Comparison of ENCODE assay signal across 9 cellular contexts in genomic region chr7:139703468-139704307, GRCh38.
DNase-seq lines count a peak whose midpoint lies in the region; ATAC-seq, FAIRE-seq and TF ChIP-seq lines count a peak whose summit lies in the region.
"Had no signal": no experiment of that assay in that cellular context is flagged by ENCODE, and none has a peak within 500 bp of the region (broad histone marks: within the 10 kb centered on the region; RNA-seq: fewer than 3 reads in every experiment).

No MANE protein-coding gene starts in this region.

- no peaks in the 10 kb centered on the region for H3K9me3 ChIP-seq in H1 (ENCODE audit: insufficient read depth in 2 of 2, low read depth in 1 of 2, low read length in 1 of 2)
- no peaks in the 10 kb centered on the region for H3K9me3 ChIP-seq in skeletal muscle satellite cell (replicated peaks; ENCODE audit: low read length)
- H3K9me3 ChIP-seq in SJCRH30 (replicated peaks): no peaks in the 10 kb centered on the region

- H2BK12ac ChIP-seq in H1 (ENCODE audit: low read depth, low read length): no peak overlapping the region

- no peak for TF ChIP-seq CTCF in H1 (IDR thresholded peaks at IDR 0.05; ENCODE audit: control extremely low read depth in 1 of 3, insufficient read depth in 1 of 3, low read depth in 1 of 3, low read length in 3 of 3)

- FAIRE-seq in H1 (lab: Jason Lieb, UNC): no peak

- H3K27ac ChIP-seq in H1 (ENCODE audit: low read depth, low read length) (no peak overlapping the region), SJCRH30 (no peak overlapping the region)
- H3K27ac ChIP-seq: HL-60 had no signal

- no peaks in the 10 kb centered on the region for H3K27me3 ChIP-seq in H1 (replicated peaks in 1 of 4; ENCODE audit: control insufficient read depth in 3 of 4, extremely low read depth in 1 of 4, insufficient read depth in 3 of 4, low read length in 3 of 4)
- no peaks in the 10 kb centered on the region for H3K27me3 ChIP-seq in skeletal muscle satellite cell (ENCODE audit: control insufficient read depth, insufficient read depth, low read length)
- H3K27me3 ChIP-seq in SJCRH30: no peaks in the 10 kb centered on the region

- H3K14ac ChIP-seq in H1 (ENCODE audit: insufficient read length): no peak overlapping the region

- H2BK20ac ChIP-seq in H1 (ENCODE audit: low read length): 0 out of 2 replicates have a peak overlapping the region, but pooled peaks have one; percentile 61

- peaks cover 13% of the 10 kb centered on the region; the same call in 1 of the 2 replicates for H3K23me2 ChIP-seq in H1 (ENCODE audit: low read depth, low read length)

- no peak overlapping the region for H3K18ac ChIP-seq in H1 (ENCODE audit: extremely low read depth, low read length)

- ATAC-seq in GM19397 (IDR thresholded peaks at IDR 0.05; ENCODE audit: unreplicated experiment) (peak; percentile 19), HG03025 (IDR thresholded peaks at IDR 0.05; ENCODE audit: low FRiP score, unreplicated experiment) (peak; percentile 6)

- no peak overlapping the region for H4K5ac ChIP-seq in H1 (ENCODE audit: insufficient read length, low read depth, low read length)

- peaks cover 2% of the 10 kb centered on the region for H3K79me1 ChIP-seq in H1 (ENCODE audit: low read depth, low read length)

- H3K4me2 ChIP-seq in H1 (ENCODE audit: insufficient read depth in 1 of 2, low read depth in 2 of 2, low read length in 2 of 2) (no peak overlapping the region), skeletal muscle satellite cell (ENCODE audit: low read length) (peak overlapping the region; percentile 11)

- no peak overlapping the region; the same call in 1 of the 2 replicates for H2BK5ac ChIP-seq in H1 (ENCODE audit: low read depth, low read length)

- no peak overlapping the region for H4K91ac ChIP-seq in H1 (replicated peaks; ENCODE audit: insufficient read length, low read length)

- no peak overlapping the region for H3K4ac ChIP-seq in H1 (replicated peaks; ENCODE audit: insufficient read length, low read depth, low read length)

- H2BK15ac ChIP-seq in H1 (ENCODE audit: low read length): no peak overlapping the region

- H3K9ac ChIP-seq in H1 (replicated peaks in 1 of 4; ENCODE audit: extremely low read depth in 1 of 4, low read depth in 3 of 4, low read length in 3 of 4) (no peak overlapping the region), skeletal muscle satellite cell (ENCODE audit: low read depth, low read length) (peak overlapping the region; percentile 48)

- no peak for TF ChIP-seq EP300 in H1 (IDR thresholded peaks at IDR 0.05; ENCODE audit: borderline replicate concordance in 1 of 2, low read depth in 2 of 2, low read length in 2 of 2)

- no peak overlapping the region for H2AFZ ChIP-seq in H1 (ENCODE audit: low read length)

- H3K4me1 ChIP-seq in H1 (replicated peaks in 1 of 4; ENCODE audit: control insufficient read depth in 3 of 4, insufficient read depth in 4 of 4, low read length in 3 of 4) (peaks cover 4 to 15% (median 9%) of the 10 kb centered on the region in 4 experiments), skeletal muscle satellite cell (ENCODE audit: control insufficient read depth, insufficient read depth, low read length) (peaks cover 34% of the 10 kb centered on the region), SJCRH30 (peaks cover 8% of the 10 kb centered on the region)

- H4K20me1 ChIP-seq in H1 (replicated peaks in 1 of 2; ENCODE audit: control insufficient read depth in 1 of 2, insufficient read depth in 2 of 2, low read length in 2 of 2): peaks cover 0 to 6% of the 10 kb centered on the region in 2 experiments

- peak overlapping the region; percentile 93 for H3K56ac ChIP-seq in H1 (replicated peaks; ENCODE audit: insufficient read length, low read depth, low read length)

- H3K36me3 ChIP-seq in H1 (ENCODE audit: control insufficient read depth in 2 of 4, insufficient read depth in 4 of 4, low read length in 3 of 4): no peaks in the 10 kb centered on the region
- H3K36me3 ChIP-seq in skeletal muscle satellite cell (ENCODE audit: insufficient read depth, low read length): peaks cover 91% of the 10 kb centered on the region
- no peaks in the 10 kb centered on the region for H3K36me3 ChIP-seq in SJCRH30

- no peak for TF ChIP-seq POLR2A in H1 (IDR thresholded peaks at IDR 0.05; ENCODE audit: control extremely low read depth in 1 of 2, low read depth in 2 of 2, low read length in 2 of 2)

- no peak for TF ChIP-seq RAD21 in H1 (IDR thresholded peaks at IDR 0.05 in 1 of 2, conservative IDR thresholded peaks at IDR 0.05 in 1 of 2; ENCODE audit: low read depth in 2 of 2, low read length in 2 of 2)

- WGBS in H1 (ENCODE audit: extremely low coverage in 1 of 2, insufficient coverage in 1 of 2, insufficient read length in 1 of 2, insufficient replicate concordance in 2 of 2, low coverage in 1 of 2, low lambda C conversion rate in 2 of 2, missing lambda C conversion rate in 1 of 2), 2 experiments: 92% methylated on average over 5 of the region's 5 CpGs; no CpG with 5 or more reads in 1 of the 2 experiments

- no peak overlapping the region for H3K23ac ChIP-seq in H1 (ENCODE audit: insufficient read length)

- POLR2A ChIA-PET in H1 (lab: Charles Lee; ENCODE audit: partially characterized antibody): interaction anchor here (0.7 kb wide), 1 partner anchor 34 kb away, joined by 3 read pairs; no protein-coding TSS in a partner anchor

- no peak overlapping the region for H2BK120ac ChIP-seq in H1 (replicated peaks; ENCODE audit: low read depth, low read length)

- H3K4me3 ChIP-seq in H1 (ENCODE audit: extremely low read depth in 1 of 4, insufficient read depth in 2 of 4, low read depth in 3 of 4, low read length in 4 of 4): no peak overlapping the region
- H3K4me3 ChIP-seq in skeletal muscle satellite cell (ENCODE audit: low read length): no peak overlapping the region
- no peak overlapping the region for H3K4me3 ChIP-seq in SJCRH30

- H4K8ac ChIP-seq in H1 (ENCODE audit: extremely low read depth, insufficient read depth, low read length): no peak overlapping the region

- no peaks in the 10 kb centered on the region for H3K79me2 ChIP-seq in H1 (ENCODE audit: control insufficient read depth in 1 of 2, insufficient read depth in 2 of 2, low read length in 2 of 2)

- CTCF ChIA-PET in H1 (lab: Charles Lee; ENCODE audit: partially characterized antibody): interaction anchor here (0.6 kb wide), 1 partner anchor 11 kb away, joined by 3 read pairs; no protein-coding TSS in a partner anchor

- no peak overlapping the region for H2AK5ac ChIP-seq in H1 (ENCODE audit: low read depth, low read length)

- no peak for DNase-seq in H1 (ENCODE audit: low read depth in 1 of 2, low spot score in 2 of 2)
- no peak for DNase-seq in NOMO-1 treated with dmso at 0.1 percent for 144 hours (lab: John Stamatoyannopoulos, UW; ENCODE audit: unreplicated experiment)
- DNase-seq in DMS153 (lab: John Stamatoyannopoulos, UW): no peak
- no peak for DNase-seq in NCI-H1417 (lab: John Stamatoyannopoulos, UW)
- no peak for DNase-seq in SJCRH30

TF ChIP-seq in H1, 55 proteins besides CTCF, POLR2A, EP300 and RAD21 (continues in another document):
- TF ChIP-seq CHD1 (IDR thresholded peaks at IDR 0.05; ENCODE audit: low read depth, low read length) (no peak), BCL11A (IDR thresholded peaks at IDR 0.05; ENCODE audit: low read depth in 2 of 2, low read length in 2 of 2) (no peak), KDM5A (IDR thresholded peaks at IDR 0.05; ENCODE audit: low read length) (no peak), GABPA (IDR thresholded peaks at IDR 0.05; ENCODE audit: borderline replicate concordance, insufficient read depth, low read length) (no peak), TAF7 (optimal IDR thresholded peaks at IDR 0.05; ENCODE audit: borderline replicate concordance, low read depth, low read length) (no peak), RNF2 (IDR thresholded peaks at IDR 0.05; ENCODE audit: borderline replicate concordance, low read depth, low read length, missing control alignments, poor library complexity, severe bottlenecking) (no peak), TBP (IDR thresholded peaks at IDR 0.05; ENCODE audit: low read depth, low read length) (no peak), E2F6 (IDR thresholded peaks at IDR 0.05) (no peak), SP1 (IDR thresholded peaks at IDR 0.05; ENCODE audit: low read depth, low read length) (no peak), JUN (IDR thresholded peaks at IDR 0.05; ENCODE audit: low read depth, low read length) (no peak), ATF2 (IDR thresholded peaks at IDR 0.05; ENCODE audit: low read length) (no peak), HDAC6 (IDR thresholded peaks at IDR 0.05; ENCODE audit: low read depth, low read length) (no peak), SUZ12 (IDR thresholded peaks at IDR 0.05; ENCODE audit: low read length) (no peak), YY1 (IDR thresholded peaks at IDR 0.05; ENCODE audit: low read depth, low read length) (no peak), HDAC2 (IDR thresholded peaks at IDR 0.05; ENCODE audit: borderline replicate concordance in 1 of 2, low read depth in 2 of 2, low read length in 2 of 2) (no peak), ASH2L (IDR thresholded peaks at IDR 0.05; ENCODE audit: low read length) (no peak)
